Comparison of ENCODE assay signal across 1 cellular context in the genomic region with DNA sequence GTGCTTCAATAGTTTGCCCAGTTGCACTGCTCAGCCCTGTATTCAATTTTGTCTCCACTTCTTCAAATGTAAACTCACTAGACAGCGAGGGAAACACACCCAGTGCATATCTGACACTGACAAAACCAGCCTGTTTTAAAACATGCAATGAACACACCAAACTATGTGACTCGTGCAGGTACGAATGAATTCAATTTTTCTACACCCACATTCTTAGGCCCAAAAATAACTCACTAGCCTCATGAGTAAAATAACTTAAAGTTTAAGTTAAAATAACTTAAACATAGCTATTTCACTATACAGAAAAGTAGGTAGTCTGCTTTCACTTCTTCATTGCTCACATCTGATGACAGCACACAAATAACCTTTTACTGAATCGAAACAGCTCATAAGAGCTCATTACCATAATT.
TF ChIP-seq lines count a peak whose summit lies in the region.

No MANE protein-coding gene starts in this region.

TF ChIP-seq in WTC11, 78 proteins besides CTCF, POLR2A, EP300 and RAD21 (continued from another document):
- TF ChIP-seq IRF2 (CRISPR knock-in tag; IDR thresholded peaks at IDR 0.05; ENCODE audit: borderline replicate concordance, low read depth): no peak
